In genomic region chr5:622359-622758, GRCh38 we compare ENCODE assay signal across 19 cellular contexts. TPM values are rescaled to one million over a fixed set of nuclear protein-coding genes. Genes with fewer than 3 reads are reported as not detected.
A peak's percentile ranks its signal among the peaks of the same experiment; 100 is the strongest.
DNase-seq lines count a peak whose midpoint lies in the region; ATAC-seq, FAIRE-seq and TF ChIP-seq lines count a peak whose summit lies in the region.
"Had no signal": no experiment of that assay in that cellular context is flagged by ENCODE, and none has a peak within 500 bp of the region (broad histone marks: within the 10 kb centered on the region; RNA-seq: fewer than 3 reads in every experiment).

No MANE protein-coding gene starts in this region.

- peaks cover 6% of the 10 kb centered on the region for H3K36me3 Mint-ChIP-seq in activated naive CD8-positive, alpha-beta T cell treated with anti-CD3 and anti-CD28 coated beads, Interleukin-2, amount 10 ng/mL, durations not matched to agents 7 days and 5 days
- H3K36me3 Mint-ChIP-seq in activated naive CD8-positive, alpha-beta T cell treated with anti-CD3 and anti-CD28 coated beads, Interleukin-2, amount 50 U/mL, for 24 hours (ENCODE audit: low read depth): peaks cover 32% of the 10 kb centered on the region
- H3K36me3 Mint-ChIP-seq in T-helper 2 cell treated with Interferon-gamma antibody and Interleukin-4, amounts not matched to agents 5 μg/mL and 100 μg/mL, for 36 hours (ENCODE audit: low read depth): peaks cover 28% of the 10 kb centered on the region

- no peaks in the 10 kb centered on the region for H4K20me1 ChIP-seq in HCT116 (ENCODE audit: insufficient read depth)

- no peak overlapping the region for H3K9ac ChIP-seq in HCT116 (ENCODE audit: low read length)
- no peak overlapping the region for H3K9ac ChIP-seq in kidney (ENCODE audit: low read length in 2 of 2)

- POLR2A ChIA-PET in activated naive CD8-positive, alpha-beta T cell treated with anti-CD3 and anti-CD28 coated beads, Interleukin-2, amount 10 ng/mL, durations not matched to agents 7 days and 5 days (lab: Charles Lee): no interaction called here
- POLR2A ChIA-PET in HCT116 (lab: Charles Lee): no interaction called here

- H3K27ac ChIP-seq in HCT116 (ENCODE audit: low read depth, low read length) (no peak overlapping the region), kidney (ENCODE audit: low read depth in 2 of 2, low read length in 2 of 2) (no peak overlapping the region)

- BruUV-seq in HCT116 (replicated peaks; lab: Mats Ljungman, UMichigan): no TSS peak

- TF ChIP-seq CTCF in HCT116 (IDR thresholded peaks at IDR 0.05 in 2 of 3, conservative IDR thresholded peaks at IDR 0.05 in 1 of 3; ENCODE audit: borderline replicate concordance in 1 of 3, insufficient read depth in 1 of 3, low read depth in 2 of 3, low read length in 2 of 3): no peak
- TF ChIP-seq CTCF in kidney (IDR thresholded peaks at IDR 0.05; ENCODE audit: borderline replicate concordance, extremely low read depth, insufficient read depth): no peak

- H3K9me3 ChIP-seq in HCT116 (ENCODE audit: control insufficient read depth in 1 of 2, insufficient read depth in 1 of 2, low read depth in 1 of 2, low read length in 2 of 2): no peaks in the 10 kb centered on the region
- no peaks in the 10 kb centered on the region for H3K9me3 ChIP-seq in kidney (ENCODE audit: control insufficient read depth in 1 of 2, low read length in 2 of 2)

- H3K27me3 Mint-ChIP-seq in activated naive CD8-positive, alpha-beta T cell treated with anti-CD3 and anti-CD28 coated beads, Interleukin-2, amount 10 ng/mL, durations not matched to agents 7 days and 5 days: no peaks in the 10 kb centered on the region
- H3K27me3 Mint-ChIP-seq in activated naive CD8-positive, alpha-beta T cell treated with anti-CD3 and anti-CD28 coated beads, Interleukin-2, amount 50 U/mL, for 24 hours: no peaks in the 10 kb centered on the region
- no peaks in the 10 kb centered on the region for H3K27me3 Mint-ChIP-seq in T-helper 2 cell treated with Interferon-gamma antibody and Interleukin-4, amounts not matched to agents 5 μg/mL and 100 μg/mL, for 36 hours (ENCODE audit: low read depth)
- H3K27me3 Mint-ChIP-seq: IgD-negative memory B cell had no signal

- no peaks in the 10 kb centered on the region for H3K27me3 ChIP-seq in HCT116 (ENCODE audit: insufficient read depth, low read length)

- H3K9me2 ChIP-seq in HCT116 (ENCODE audit: insufficient read depth): no peaks in the 10 kb centered on the region

- no peaks in the 10 kb centered on the region for H3K4me1 ChIP-seq in HCT116 (ENCODE audit: control insufficient read depth in 1 of 2, insufficient read depth in 2 of 2, low read length in 2 of 2)
- H3K4me1 ChIP-seq in kidney (ENCODE audit: control insufficient read depth in 1 of 2, insufficient read depth in 1 of 2, low read depth in 1 of 2, low read length in 2 of 2): no peaks in the 10 kb centered on the region

- no peak for TF ChIP-seq POLR2A in HCT116 (IDR thresholded peaks at IDR 0.05; ENCODE audit: borderline replicate concordance, extremely low read depth, insufficient read depth, insufficient read length)

- no peak overlapping the region for H3K4me3 Mint-ChIP-seq in activated naive CD8-positive, alpha-beta T cell treated with anti-CD3 and anti-CD28 coated beads, Interleukin-2, amount 10 ng/mL, durations not matched to agents 7 days and 5 days
- no peak overlapping the region for H3K4me3 Mint-ChIP-seq in activated naive CD8-positive, alpha-beta T cell treated with anti-CD3 and anti-CD28 coated beads, Interleukin-2, amount 50 U/mL, for 24 hours
- no peak overlapping the region for H3K4me3 Mint-ChIP-seq in T-helper 2 cell treated with Interferon-gamma antibody and Interleukin-4, amounts not matched to agents 5 μg/mL and 100 μg/mL, for 36 hours
- H3K4me3 Mint-ChIP-seq: IgD-negative memory B cell had no signal

- FAIRE-seq in kidney (lab: Jason Lieb, UNC): no peak
- FAIRE-seq: A204.1, GM12892 had no signal

- DNase-seq in activated naive CD8-positive, alpha-beta T cell treated with anti-CD3 and anti-CD28 coated beads, Interleukin-2, amount 10 ng/mL, durations not matched to agents 7 days and 5 days: peak; percentile 17
- no peak for DNase-seq in activated naive CD8-positive, alpha-beta T cell treated with anti-CD3 and anti-CD28 coated beads, Interleukin-2, amount 50 U/mL, for 24 hours
- DNase-seq in HCT116 (ENCODE audit: low read depth, low spot score) (no peak), kidney (peak; percentile 54), sciatic nerve (ENCODE audit: low spot score) (peak; percentile 21)
- DNase-seq in T-helper 2 cell treated with Interferon-gamma antibody and Interleukin-4, amounts not matched to agents 5 μg/mL and 100 μg/mL, for 36 hours (ENCODE audit: low spot score): no peak
- DNase-seq: C1 segment of cervical spinal cord, DMS 273 treated with DMSO at 0.1 percent for 48 hours, GF-D8, H7, NCI-H187, NCI-H446, NCI-H69, PC-3 had no signal

- H3K4me2 ChIP-seq in HCT116 (ENCODE audit: low read length): no peak overlapping the region

- H3K4me1 Mint-ChIP-seq in activated naive CD8-positive, alpha-beta T cell treated with anti-CD3 and anti-CD28 coated beads, Interleukin-2, amount 10 ng/mL, durations not matched to agents 7 days and 5 days: no peaks in the 10 kb centered on the region
- H3K4me1 Mint-ChIP-seq in activated naive CD8-positive, alpha-beta T cell treated with anti-CD3 and anti-CD28 coated beads, Interleukin-2, amount 50 U/mL, for 24 hours: no peaks in the 10 kb centered on the region
- H3K4me1 Mint-ChIP-seq in T-helper 2 cell treated with Interferon-gamma antibody and Interleukin-4, amounts not matched to agents 5 μg/mL and 100 μg/mL, for 36 hours (ENCODE audit: low read depth): no peaks in the 10 kb centered on the region

- H3K9me3 Mint-ChIP-seq in activated naive CD8-positive, alpha-beta T cell treated with anti-CD3 and anti-CD28 coated beads, Interleukin-2, amount 10 ng/mL, durations not matched to agents 7 days and 5 days: no peaks in the 10 kb centered on the region
- H3K9me3 Mint-ChIP-seq in activated naive CD8-positive, alpha-beta T cell treated with anti-CD3 and anti-CD28 coated beads, Interleukin-2, amount 50 U/mL, for 24 hours: no peaks in the 10 kb centered on the region
- H3K9me3 Mint-ChIP-seq in T-helper 2 cell treated with Interferon-gamma antibody and Interleukin-4, amounts not matched to agents 5 μg/mL and 100 μg/mL, for 36 hours: no peaks in the 10 kb centered on the region
- H3K9me3 Mint-ChIP-seq: IgD-negative memory B cell had no signal

- peaks cover 24% of the 10 kb centered on the region for H3K79me2 ChIP-seq in HCT116 (ENCODE audit: insufficient read depth, low read length)

- H3K4me3 ChIP-seq in HCT116 (replicated peaks in 1 of 2; ENCODE audit: low read depth in 1 of 2, low read length in 2 of 2): no peak overlapping the region
- no peak overlapping the region for H3K4me3 ChIP-seq in kidney (ENCODE audit: low read length in 2 of 2)

- no peak overlapping the region for H2AFZ ChIP-seq in HCT116 (ENCODE audit: low read depth, low read length, poor library complexity, severe bottlenecking)

- RAD21 ChIA-PET in HCT116 (lab: Charles Lee; ENCODE audit: low non-redundant PET in 1 of 2, low total read pairs in 2 of 2, uncharacterized antibody in 2 of 2, unreplicated experiment in 2 of 2): no interaction called here

- TF ChIP-seq RAD21 in HCT116 (IDR thresholded peaks at IDR 0.05; ENCODE audit: low read depth): no peak

- H3K36me3 ChIP-seq in HCT116 (ENCODE audit: control insufficient read depth in 1 of 2, insufficient read depth in 2 of 2, low read length in 2 of 2): peaks cover 30 to 52% of the 10 kb centered on the region in 2 experiments; a peak in 3 of 4 replicates
- peaks cover 9% of the 10 kb centered on the region in 2 donors for H3K36me3 ChIP-seq in kidney (ENCODE audit: control insufficient read depth in 1 of 2, insufficient read depth in 2 of 2, low read length in 2 of 2)

- intact Hi-C loops in HCT116 (cut with micrococcal nuclease): no loop called here
- intact Hi-C loops in kidney (cut with DNase I): no loop called here
- intact Hi-C loops in sciatic nerve (cut with DNase I): no loop called here

- CTCF ChIA-PET in HCT116 (lab: Charles Lee): no interaction called here

- H3K27ac Mint-ChIP-seq in activated naive CD8-positive, alpha-beta T cell treated with anti-CD3 and anti-CD28 coated beads, Interleukin-2, amount 10 ng/mL, durations not matched to agents 7 days and 5 days: no peak overlapping the region
- H3K27ac Mint-ChIP-seq in activated naive CD8-positive, alpha-beta T cell treated with anti-CD3 and anti-CD28 coated beads, Interleukin-2, amount 50 U/mL, for 24 hours: no peak overlapping the region
- H3K27ac Mint-ChIP-seq in T-helper 2 cell treated with Interferon-gamma antibody and Interleukin-4, amounts not matched to agents 5 μg/mL and 100 μg/mL, for 36 hours: no peak overlapping the region
- H3K27ac Mint-ChIP-seq: IgD-negative memory B cell had no signal

- no peak for ATAC-seq in activated naive CD8-positive, alpha-beta T cell treated with anti-CD3 and anti-CD28 coated beads, Interleukin-2, amount 10 ng/mL, durations not matched to agents 7 days and 5 days (ENCODE audit: low read depth)
- no peak for ATAC-seq in activated naive CD8-positive, alpha-beta T cell treated with anti-CD3 and anti-CD28 coated beads, Interleukin-2, amount 50 U/mL, for 24 hours
- peak; percentile 55 for ATAC-seq in HCT116
- no peak for ATAC-seq in sciatic nerve
- no peak for ATAC-seq in GM21737 (IDR thresholded peaks at IDR 0.05; ENCODE audit: unreplicated experiment)
- ATAC-seq in GM18873 (IDR thresholded peaks at IDR 0.05; ENCODE audit: low FRiP score, unreplicated experiment): no peak
- ATAC-seq: PC-3 had no signal

RNA-seq across cellular contexts. Expression of gene CEP72, which starts 10.2 kb away (rescaled TPM):
- 10 to 100 TPM; 33.8 to 35.7 TPM for total RNA-seq in activated naive CD8-positive, alpha-beta T cell treated with anti-CD3 and anti-CD28 coated beads, Interleukin-2, amount 10 ng/mL, durations not matched to agents 7 days and 5 days
- total RNA-seq in HCT116 (2021; ENCODE audit: unreplicated experiment) (25.6 TPM), kidney (7.8 TPM), sciatic nerve (7.5 TPM)
- 12.9 and 13.5 TPM in 2 replicates for polyA plus RNA-seq in HCT116 (2012)
- 1.1 TPM for polyA plus RNA-seq in kidney (ENCODE audit: insufficient read depth, low read depth, low replicate concordance)

Comparison
In these comparisons a context has a peak if more than half of its experiments do, and no peak if none do; other contexts are left out.
1. DNase-seq: peak in activated naive CD8-positive, alpha-beta T cell treated with anti-CD3 and anti-CD28 coated beads, Interleukin-2, amount 10 ng/mL, durations not matched to agents 7 days and 5 days (single experiment), kidney (single experiment) and sciatic nerve (single experiment); none in activated naive CD8-positive, alpha-beta T cell treated with anti-CD3 and anti-CD28 coated beads, Interleukin-2, amount 50 U/mL, for 24 hours (single experiment), HCT116 (single experiment) and T-helper 2 cell treated with Interferon-gamma antibody and Interleukin-4, amounts not matched to agents 5 μg/mL and 100 μg/mL, for 36 hours (single experiment).